6 cellular contexts compared by ENCODE assay signal in genomic region chr12:6970096-6970527, GRCh38. TPM values are rescaled to one million over a fixed set of nuclear protein-coding genes. Genes with fewer than 3 reads are reported as not detected.
DNase-seq lines count a peak whose midpoint lies in the region; ATAC-seq and TF ChIP-seq lines count a peak whose summit lies in the region.

No MANE protein-coding gene starts in this region.

- DNase-seq in endothelial cell (ENCODE audit: low spot score) (no peak), NCI-H82 (lab: John Stamatoyannopoulos, UW) (no peak)

- H3K4me3 Mint-ChIP-seq in endothelial cell (ENCODE audit: unreplicated experiment): peak overlapping the region; percentile 100

- H3K36me3 ChIP-seq in HUES6 (ENCODE audit: control insufficient read depth, insufficient read depth, low read length): peaks cover 59% of the 10 kb centered on the region

- H3K27ac ChIP-seq in HUES6 (ENCODE audit: low read depth, low read length): peak overlapping the region; percentile 89
- H3K27ac ChIP-seq in skin epidermis: peak overlapping the region; percentile 80 to 99 (median 93)

- H3K4me1 Mint-ChIP-seq in endothelial cell (ENCODE audit: unreplicated experiment): peaks cover 30% of the 10 kb centered on the region

- H3K4me1 ChIP-seq in HUES6 (ENCODE audit: control insufficient read depth, insufficient read depth, low read length): peaks cover 5% of the 10 kb centered on the region

- H3K27ac Mint-ChIP-seq in endothelial cell (ENCODE audit: unreplicated experiment): peak overlapping the region; percentile 90

- TF ChIP-seq CTCF in GM12875 (IDR thresholded peaks at IDR 0.05; ENCODE audit: borderline replicate concordance, insufficient read depth, low read depth, low read length) (no peak), endothelial cell (IDR thresholded peaks at IDR 0.05; ENCODE audit: unreplicated experiment) (no peak)

- H3K9me3 Mint-ChIP-seq in endothelial cell (ENCODE audit: unreplicated experiment): no peaks in the 10 kb centered on the region

- H3K9ac ChIP-seq in HUES6 (ENCODE audit: low read length): peak overlapping the region; percentile 98

- peaks cover 31% of the 10 kb centered on the region for H3K36me3 Mint-ChIP-seq in endothelial cell (ENCODE audit: low read depth, unreplicated experiment)

- H3K27me3 Mint-ChIP-seq in endothelial cell (ENCODE audit: unreplicated experiment): peaks cover 18% of the 10 kb centered on the region

- H3K4me3 ChIP-seq in GM12875 (ENCODE audit: low read depth, low read length) (peak overlapping the region; percentile 73), HUES6 (ENCODE audit: low read depth, low read length) (peak overlapping the region; percentile 100), skin epidermis (peak overlapping the region; percentile 68 to 93 (median 89))

- no peaks in the 10 kb centered on the region for H3K9me3 ChIP-seq in HUES6 (ENCODE audit: control insufficient read depth, insufficient read depth, low read depth, low read length)

- ATAC-seq in HG03378 (IDR thresholded peaks at IDR 0.05; ENCODE audit: unreplicated experiment): no peak

- H3K27me3 ChIP-seq in HUES6 (ENCODE audit: control insufficient read depth, insufficient read depth, low read length): no peaks in the 10 kb centered on the region

RNA-seq across cellular contexts. Expression of gene PHB2, which starts 0.4 kb away (rescaled TPM):
- 288 TPM for total RNA-seq in endothelial cell (ENCODE audit: unreplicated experiment)

RNA-seq across cellular contexts. Expression of gene EMG1, which starts 0.6 kb away (rescaled TPM):
- total RNA-seq in endothelial cell (ENCODE audit: unreplicated experiment): 37.3 TPM

RNA-seq across cellular contexts. Expression of gene PTPN6, which starts 19.0 kb away (rescaled TPM):
- total RNA-seq in endothelial cell (ENCODE audit: unreplicated experiment): 22.1 TPM

RNA-seq across cellular contexts. Expression of gene C12orf57, which starts 26.3 kb away (rescaled TPM):
- 225 TPM for total RNA-seq in endothelial cell (ENCODE audit: unreplicated experiment)

RNA-seq across cellular contexts. Expression of gene RNU7-1, which starts 26.5 kb away (rescaled TPM):
- not detected for total RNA-seq in endothelial cell (ENCODE audit: unreplicated experiment)
